19 cellular contexts compared by ENCODE assay signal in genomic region chr5:139646111-139646510, GRCh38. TPM values are rescaled to one million over a fixed set of nuclear protein-coding genes. Genes with fewer than 3 reads are reported as not detected.
A peak's percentile ranks its signal among the peaks of the same experiment; 100 is the strongest.
DNase-seq lines count a peak whose midpoint lies in the region; FAIRE-seq and TF ChIP-seq lines count a peak whose summit lies in the region.
"Had no signal": no experiment of that assay in that cellular context is flagged by ENCODE, and none has a peak within 500 bp of the region (broad histone marks: within the 10 kb centered on the region; RNA-seq: fewer than 3 reads in every experiment).

No MANE protein-coding gene starts in this region.

- DNase-seq in Caco-2 = no peak
- DNase-seq in glutamatergic neuron = no peak
- DNase-seq in posterior vena cava (ENCODE audit: low spot score) = peak; percentile 44
- DNase-seq in D721Med (ENCODE audit: insufficient read length, low spot score) = no peak
- no peak for DNase-seq in substantia nigra (lab: John Stamatoyannopoulos, UW)
- no peak for DNase-seq in SKM-1 (lab: John Stamatoyannopoulos, UW; ENCODE audit: unreplicated experiment)
- no peak for DNase-seq in NCI-H1694 treated with DMSO at 0.1 percent for 48 hours (lab: John Stamatoyannopoulos, UW)
- DNase-seq: activated CD4-positive, alpha-beta T cell treated with anti-CD3 and anti-CD28 coated beads for 4 hours; AML-193; central memory CD4-positive, alpha-beta T cell; effector memory CD4-positive, alpha-beta T cell; esophagus squamous epithelium; MM.1S; NCI-H187; stimulated activated CD4-positive, alpha-beta T cell treated with anti-CD3 and anti-CD28 coated beads, Interleukin-2, amount 100 ng/mL, for 24 hours; stomach had no signal

- POLR2A ChIA-PET in Caco-2 (lab: Charles Lee) = no interaction called here

- H3K4me2 ChIP-seq in Loucy (ENCODE audit: low read depth, low read length, poor library complexity, severe bottlenecking) = peak overlapping the region; percentile 98

- no TSS peak for BruUV-seq in Caco-2 (replicated peaks; lab: Mats Ljungman, UMichigan)

- H3K9me3 Mint-ChIP-seq in Caco-2 (ENCODE audit: unreplicated experiment) (no peaks in the 10 kb centered on the region), glutamatergic neuron (ENCODE audit: unreplicated experiment) (peaks cover 22% of the 10 kb centered on the region)

- H3K4me3 ChIP-seq in Caco-2 (ENCODE audit: low read depth, low read length) (no peak overlapping the region), Loucy (ENCODE audit: low read length, poor library complexity, severe bottlenecking) (peak overlapping the region; percentile 97)
- H3K4me3 ChIP-seq: SK-N-MC had no signal

- H3K9me2 ChIP-seq in Loucy (replicated peaks; ENCODE audit: low read depth, low read length) = no peaks in the 10 kb centered on the region

- no peak overlapping the region for H2AFZ ChIP-seq in Loucy (ENCODE audit: low read length)
- H2AFZ ChIP-seq: parathyroid adenoma had no signal

- peaks cover 48% of the 10 kb centered on the region for H3K4me1 Mint-ChIP-seq in Caco-2 (ENCODE audit: low read depth, unreplicated experiment)
- H3K4me1 Mint-ChIP-seq in glutamatergic neuron (ENCODE audit: low read depth, unreplicated experiment) = peaks cover 37% of the 10 kb centered on the region

- H3K36me3 Mint-ChIP-seq in Caco-2 (ENCODE audit: insufficient read depth, unreplicated experiment) (peaks cover 36% of the 10 kb centered on the region), glutamatergic neuron (ENCODE audit: unreplicated experiment) (no peaks in the 10 kb centered on the region)

- H3K27me3 ChIP-seq in Caco-2 (replicated peaks; ENCODE audit: control insufficient read depth, insufficient read depth, low read length) (no peaks in the 10 kb centered on the region), Loucy (ENCODE audit: insufficient read depth, low read length, poor library complexity, severe bottlenecking) (peaks cover 6% of the 10 kb centered on the region)

- peaks cover 57% of the 10 kb centered on the region for H3K79me2 ChIP-seq in Loucy (ENCODE audit: insufficient read depth, low read length)

- FAIRE-seq in D721Med (lab: Jason Lieb, UNC) = no peak

- H3K9me3 ChIP-seq in Caco-2 (no peaks in the 10 kb centered on the region), Loucy (ENCODE audit: insufficient read depth, low read depth, low read length) (no peaks in the 10 kb centered on the region)
- H3K9me3 ChIP-seq: esophagus squamous epithelium, stomach had no signal

- H3K9ac ChIP-seq in Loucy (ENCODE audit: low read depth, low read length, poor library complexity, severe bottlenecking) = peak overlapping the region; percentile 93
- H3K9ac ChIP-seq: parathyroid adenoma had no signal

- H3K27ac Mint-ChIP-seq in Caco-2 (ENCODE audit: unreplicated experiment) = peak overlapping the region; percentile 12
- H3K27ac Mint-ChIP-seq in glutamatergic neuron (ENCODE audit: unreplicated experiment) = peak overlapping the region; percentile 83

- H3K4me3 Mint-ChIP-seq in Caco-2 (ENCODE audit: unreplicated experiment) (peak overlapping the region; percentile 93), glutamatergic neuron (ENCODE audit: unreplicated experiment) (peak overlapping the region; percentile 81)

- H3K4me1 ChIP-seq in Caco-2 (peaks cover 60% of the 10 kb centered on the region), Loucy (ENCODE audit: insufficient read depth, low read length, poor library complexity, severe bottlenecking) (peaks cover 50% of the 10 kb centered on the region)

- no peak overlapping the region for H3K27ac ChIP-seq in substantia nigra (ENCODE audit: low read depth, low read length, poor library complexity, severe bottlenecking)
- H3K27ac ChIP-seq: esophagus squamous epithelium, parathyroid adenoma, SK-N-MC had no signal

- CTCF ChIA-PET in Caco-2 (lab: Charles Lee) = no interaction called here

- no peaks in the 10 kb centered on the region for H3K36me3 ChIP-seq in Caco-2 (ENCODE audit: control insufficient read depth, insufficient read depth, low read length)
- H3K36me3 ChIP-seq in Loucy (ENCODE audit: insufficient read depth, low read length) = no peaks in the 10 kb centered on the region
- H3K36me3 ChIP-seq: esophagus squamous epithelium, stomach had no signal

- H3K27me3 Mint-ChIP-seq in Caco-2 (ENCODE audit: insufficient read depth, unreplicated experiment) (no peaks in the 10 kb centered on the region), glutamatergic neuron (ENCODE audit: unreplicated experiment) (peaks cover 19% of the 10 kb centered on the region)

- peaks cover 21% of the 10 kb centered on the region for H4K20me1 ChIP-seq in Loucy (ENCODE audit: insufficient read depth, low read length, poor library complexity, severe bottlenecking)

- TF ChIP-seq CTCF in Caco-2 (IDR thresholded peaks at IDR 0.05; ENCODE audit: insufficient read depth in 1 of 2, low read depth in 1 of 2, low read length in 1 of 2, severe bottlenecking in 1 of 2, unreplicated experiment in 1 of 2) (no peak), Loucy (conservative IDR thresholded peaks at IDR 0.05; ENCODE audit: low read length) (no peak), glutamatergic neuron (IDR thresholded peaks at IDR 0.05; ENCODE audit: partially characterized antibody, unreplicated experiment) (no peak), D721Med (IDR thresholded peaks at IDR 0.05; ENCODE audit: insufficient read depth, missing control alignments) (no peak)

- intact Hi-C loops in Caco-2 (cut with micrococcal nuclease; ENCODE audit: unreplicated experiment) = loop anchor here (10.0 kb wide), 1 partner anchor 459 kb away; no protein-coding TSS in a partner anchor
- intact Hi-C loops in posterior vena cava (cut with DNase I) = loop anchor here in 1 of 2 donors (5.0 kb wide), 1 partner anchor 41 kb away; no protein-coding TSS in a partner anchor

- H3F3A ChIP-seq in Loucy (ENCODE audit: low read depth) = no peaks in the 10 kb centered on the region

RNA-seq across cellular contexts. Expression of gene CXXC5, which starts 2.0 kb away (rescaled TPM):
- total RNA-seq in Caco-2 (2022) (79.5 and 92.3 TPM in 2 replicates), glutamatergic neuron (ENCODE audit: unreplicated experiment) (130 TPM), posterior vena cava (10 to 100 TPM; 48.9 to 49.1 TPM)
